7 cellular contexts compared by ENCODE assay signal in the genomic region with DNA sequence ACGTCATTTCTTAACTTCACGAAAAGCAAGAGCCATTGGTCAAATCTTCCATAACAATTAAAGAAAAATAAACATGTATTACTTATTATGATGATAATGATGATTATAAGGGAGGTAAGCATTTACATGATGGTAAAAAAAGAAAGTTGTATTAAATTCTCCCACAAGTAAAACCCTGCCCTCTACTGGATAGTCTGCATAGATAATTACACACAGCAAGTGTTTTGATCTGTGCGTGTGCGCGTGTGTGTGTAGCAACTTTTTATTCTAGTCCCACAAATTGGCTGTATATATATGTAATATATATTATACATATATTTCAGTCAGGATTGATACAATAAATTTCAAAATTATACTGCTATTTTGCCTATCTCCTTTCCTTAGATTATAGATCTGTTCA. TPM values are rescaled to one million over a fixed set of nuclear protein-coding genes. Genes with fewer than 3 reads are reported as not detected.
DNase-seq lines count a peak whose midpoint lies in the region; ATAC-seq, FAIRE-seq and TF ChIP-seq lines count a peak whose summit lies in the region.
"Not testable (repeated sequence)": the region's sequence is repeated elsewhere in the genome, so short reads cannot be mapped to it uniquely, and the experiment has no call there.

No MANE protein-coding gene starts in this region.

- H3K9me3 ChIP-seq in right lobe of liver = not testable (repeated sequence)

- not testable (repeated sequence) for H3K36me3 Mint-ChIP-seq in glutamatergic neuron (ENCODE audit: unreplicated experiment)

- 72% methylated on average over 5 of the region's 5 CpGs for WGBS in right lobe of liver (ENCODE audit: insufficient coverage, low coverage, low lambda C conversion rate, missing lambda C conversion rate)

- not testable (repeated sequence) for H3K4me1 ChIP-seq in right lobe of liver

- not testable (repeated sequence) for TF ChIP-seq POLR2A in right lobe of liver (IDR thresholded peaks at IDR 0.05)

- not testable (repeated sequence) for H3K27me3 ChIP-seq in right lobe of liver

- ATAC-seq in right lobe of liver = peak; percentile 52 to 81 (median 62)

- intact Hi-C loops in right lobe of liver (cut with DNase I) = not testable (repeated sequence)

- not testable (repeated sequence) for H3K36me3 ChIP-seq in right lobe of liver

- H3K27me3 Mint-ChIP-seq in glutamatergic neuron (ENCODE audit: unreplicated experiment) = not testable (repeated sequence)

- not testable (repeated sequence) for H3K27ac Mint-ChIP-seq in glutamatergic neuron (ENCODE audit: unreplicated experiment)

- not testable (repeated sequence) for H3K4me1 Mint-ChIP-seq in glutamatergic neuron (ENCODE audit: low read depth, unreplicated experiment)

- not testable (repeated sequence) for H3K4me3 ChIP-seq in right lobe of liver; retinal pigment epithelial cell (ENCODE audit: low read length)

- H3K27ac ChIP-seq in VCaP, right lobe of liver: not testable (repeated sequence)

- H3K4me3 Mint-ChIP-seq in glutamatergic neuron (ENCODE audit: unreplicated experiment) = not testable (repeated sequence)

- peak; percentile 1 for DNase-seq in ELR (ENCODE audit: low read depth)
- DNase-seq in NCI-H1694 (lab: John Stamatoyannopoulos, UW) = peak; percentile 1
- not testable (repeated sequence) for DNase-seq in glutamatergic neuron; right lobe of liver; retinal pigment epithelial cell (ENCODE audit: low read depth)

- H3K9me3 Mint-ChIP-seq in glutamatergic neuron (ENCODE audit: unreplicated experiment) = not testable (repeated sequence)

- FAIRE-seq in endometrium (lab: Jason Lieb, UNC) = peak; percentile 26

- TF ChIP-seq CTCF in VCaP (conservative IDR thresholded peaks at IDR 0.05) (peak; percentile 70), glutamatergic neuron (IDR thresholded peaks at IDR 0.05; ENCODE audit: partially characterized antibody, unreplicated experiment) (peak; percentile 25), right lobe of liver (IDR thresholded peaks at IDR 0.05) (peak in 3 of 4 donors; percentile 18 to 39 (median 38)), retinal pigment epithelial cell (conservative IDR thresholded peaks at IDR 0.05; ENCODE audit: low read depth, low read length) (peak; percentile 11)

RNA-seq across cellular contexts. Expression of a gene that starts 51.8 kb away (rescaled TPM):
- 53.3 TPM for total RNA-seq in glutamatergic neuron (ENCODE audit: unreplicated experiment)
- 10 to 100 TPM in 3 of 6 experiments, 1 to 10 TPM in 3; 9.4 to 14.1 (median 10.0) TPM for total RNA-seq in right lobe of liver

RNA-seq across cellular contexts. Expression of a gene that starts 51.8 kb away (rescaled TPM):
- total RNA-seq in glutamatergic neuron (ENCODE audit: unreplicated experiment) = 23.2 TPM
- 10 to 100 TPM in 2 of 6 experiments, 1 to 10 TPM in 4; 5.5 to 11.2 (median 9.7) TPM for total RNA-seq in right lobe of liver

Comparison
In these comparisons a context has a peak if more than half of its experiments do, and no peak if none do; other contexts are left out.
1. CTCF ChIP-seq: peak in every context shown above with its lines; median percentile 70 in VCaP; 38 in right lobe of liver; 25 in glutamatergic neuron; 11 in retinal pigment epithelial cell.